ENCODE assay signal across 12 cellular contexts in genomic region chr17:78724999-78725398, GRCh38. TPM values are rescaled to one million over a fixed set of nuclear protein-coding genes. Genes with fewer than 3 reads are reported as not detected.
DNase-seq lines count a peak whose midpoint lies in the region; ATAC-seq and TF ChIP-seq lines count a peak whose summit lies in the region.
"Had no signal": no experiment of that assay in that cellular context is flagged by ENCODE, and none has a peak within 500 bp of the region (broad histone marks: within the 10 kb centered on the region; RNA-seq: fewer than 3 reads in every experiment).

No MANE protein-coding gene starts in this region.

- no peak overlapping the region for H3K14ac ChIP-seq in IMR-90 (replicated peaks; ENCODE audit: low read depth, low read length)

- H3K23ac ChIP-seq in IMR-90 (ENCODE audit: low read depth, low read length), result no peak overlapping the region

- 50% methylated on average over 2 of the region's 7 CpGs; no CpG with 5 or more reads in 1 of the 2 experiments for WGBS in IMR-90 (ENCODE audit: extremely low coverage in 2 of 2, insufficient read length in 1 of 2), 2 experiments

- no peak overlapping the region for H3K4ac ChIP-seq in IMR-90 (ENCODE audit: low read depth, low read length)

- H2BK15ac ChIP-seq in IMR-90 (ENCODE audit: low read depth, low read length), result no peak overlapping the region

- no TSS peak for BruUV-seq in IMR-90 (replicated peaks; lab: Mats Ljungman, UMichigan)

- peaks cover 22 to 43% of the 10 kb centered on the region in 2 experiments for H3K79me1 ChIP-seq in IMR-90 (ENCODE audit: low read depth in 1 of 2, low read length in 2 of 2)

- no peak overlapping the region for H2BK120ac ChIP-seq in IMR-90 (ENCODE audit: low read depth, low read length)

- TF ChIP-seq CTCF in CD8-positive, alpha-beta T cell (IDR thresholded peaks at IDR 0.05), result no peak
- TF ChIP-seq CTCF in IMR-90 (conservative IDR thresholded peaks at IDR 0.05; ENCODE audit: low read depth, low read length) (no peak), brain (conservative IDR thresholded peaks at IDR 0.05) (no peak), nephron progenitor cell (IDR thresholded peaks at IDR 0.05) (no peak)

- H3K27ac ChIP-seq in CD8-positive, alpha-beta T cell (ENCODE audit: low read depth, low read length), result peak overlapping the region; percentile 17
- H3K27ac ChIP-seq in IMR-90 (ENCODE audit: insufficient read depth, low read length) (no peak overlapping the region), SJCRH30 (no peak overlapping the region)
- H3K27ac ChIP-seq: brain microvascular endothelial cell, lower lobe of right lung had no signal

- no peak for DNase-seq in CD8-positive, alpha-beta T cell
- DNase-seq in IMR-90 (no peak), nephron progenitor cell (no peak), SJCRH30 (no peak), NCI-H146 treated with DMSO at 0.1 percent for 48 hours (lab: John Stamatoyannopoulos, UW; ENCODE audit: unreplicated experiment) (no peak)
- DNase-seq: brain microvascular endothelial cell, lower lobe of right lung, NCI-H2029 treated with DMSO at 0.1 percent for 48 hours, SW 1271 had no signal

- H3K4me1 Mint-ChIP-seq in CD8-positive, alpha-beta T cell (ENCODE audit: low read depth), result peaks cover 92% of the 10 kb centered on the region
- peaks cover 85% of the 10 kb centered on the region for H3K4me1 Mint-ChIP-seq in brain
- peaks cover 76% of the 10 kb centered on the region for H3K4me1 Mint-ChIP-seq in nephron progenitor cell

- H2AFZ ChIP-seq in IMR-90 (replicated peaks; ENCODE audit: low read length, poor library complexity), result no peak overlapping the region

- H3K4me1 ChIP-seq in CD8-positive, alpha-beta T cell (ENCODE audit: insufficient read depth, low read length), result peaks cover 97% of the 10 kb centered on the region
- H3K4me1 ChIP-seq in IMR-90 (ENCODE audit: control insufficient read depth, insufficient read depth, low read length) (peaks cover 19% of the 10 kb centered on the region), SJCRH30 (peaks cover 7% of the 10 kb centered on the region)

- H3K4me3 Mint-ChIP-seq in CD8-positive, alpha-beta T cell, result peak overlapping the region; percentile 73
- H3K4me3 Mint-ChIP-seq in brain, result peak overlapping the region; percentile 20 to 96 (median 39)
- H3K4me3 Mint-ChIP-seq in nephron progenitor cell, result peak overlapping the region; percentile 43

- peak overlapping the region; percentile 7 for H3K4me3 ChIP-seq in CD8-positive, alpha-beta T cell (ENCODE audit: low read depth, low read length)
- no peak overlapping the region for H3K4me3 ChIP-seq in IMR-90 (ENCODE audit: insufficient read depth, low read depth, low read length)
- H3K4me3 ChIP-seq in SJCRH30, result no peak overlapping the region
- H3K4me3 ChIP-seq: lower lobe of right lung had no signal

- no peak overlapping the region for H4K5ac ChIP-seq in IMR-90 (ENCODE audit: low read depth, low read length)

- no peaks in the 10 kb centered on the region for H3K27me3 ChIP-seq in CD8-positive, alpha-beta T cell (ENCODE audit: insufficient read depth, low read length)
- no peaks in the 10 kb centered on the region for H3K27me3 ChIP-seq in IMR-90 (ENCODE audit: control insufficient read depth, insufficient read depth, low read length)
- H3K27me3 ChIP-seq in SJCRH30, result no peaks in the 10 kb centered on the region
- H3K27me3 ChIP-seq: brain microvascular endothelial cell had no signal

- dilution Hi-C loops in IMR-90 (cut with HindIII; ENCODE audit: low sequenced_read_pairs, unreplicated experiment), result no loop called here

- no peak for ATAC-seq in CD8-positive, alpha-beta T cell
- ATAC-seq in IMR-90 (ENCODE audit: low read depth) (no peak), GM18520 (IDR thresholded peaks at IDR 0.05; ENCODE audit: unreplicated experiment) (no peak), HG03439 (IDR thresholded peaks at IDR 0.05; ENCODE audit: unreplicated experiment) (no peak)

- H3K4me2 ChIP-seq in IMR-90 (ENCODE audit: low read depth, low read length), result no peak overlapping the region

- H3K27me3 Mint-ChIP-seq in CD8-positive, alpha-beta T cell (ENCODE audit: low read depth), result no peaks in the 10 kb centered on the region
- H3K27me3 Mint-ChIP-seq in brain (peaks cover 8% of the 10 kb centered on the region), nephron progenitor cell (ENCODE audit: low read depth, poor library complexity) (no peaks in the 10 kb centered on the region)

- no peak overlapping the region for H2BK20ac ChIP-seq in IMR-90 (ENCODE audit: low read depth, low read length)

- no peak overlapping the region for H4K91ac ChIP-seq in IMR-90 (ENCODE audit: insufficient read depth, low read depth, low read length)

- H3K18ac ChIP-seq in IMR-90 (ENCODE audit: low read depth, low read length), result no peak overlapping the region

- peak overlapping the region; percentile 78 for H3K27ac Mint-ChIP-seq in CD8-positive, alpha-beta T cell
- H3K27ac Mint-ChIP-seq in brain (peak overlapping the region; percentile 94 to 100 (median 98)), nephron progenitor cell (peak overlapping the region; percentile 1)

- H3K36me3 ChIP-seq in CD8-positive, alpha-beta T cell (ENCODE audit: insufficient read depth, low read length), result no peaks in the 10 kb centered on the region
- no peaks in the 10 kb centered on the region for H3K36me3 ChIP-seq in IMR-90 (ENCODE audit: control insufficient read depth, insufficient read depth, low read length)
- H3K36me3 ChIP-seq in SJCRH30, result no peaks in the 10 kb centered on the region
- H3K36me3 ChIP-seq: brain microvascular endothelial cell had no signal

- H3K9me1 ChIP-seq in IMR-90 (ENCODE audit: insufficient read depth, low read length), result peaks cover 12% of the 10 kb centered on the region; the same call in 1 of the 2 replicates

- H4K8ac ChIP-seq in IMR-90 (ENCODE audit: low read depth in 2 of 2, low read length in 2 of 2), result no peak overlapping the region

- H4K20me1 ChIP-seq in IMR-90 (ENCODE audit: insufficient read depth, low read length), result peaks cover 37% of the 10 kb centered on the region

- H3K36me3 Mint-ChIP-seq in CD8-positive, alpha-beta T cell, result peaks cover 36% of the 10 kb centered on the region
- H3K36me3 Mint-ChIP-seq in brain (no peaks in the 10 kb centered on the region), nephron progenitor cell (ENCODE audit: low read depth) (no peaks in the 10 kb centered on the region)

- TF ChIP-seq POLR2A in IMR-90 (IDR thresholded peaks at IDR 0.05; ENCODE audit: low read depth, low read length), result no peak

- intact Hi-C loops in CD8-positive, alpha-beta T cell (cut with DNase I, micrococcal nuclease), result loop anchor here in 1 of 2 experiments (1.0 kb wide), 1 partner anchor 8 kb away; no protein-coding TSS in a partner anchor
- intact Hi-C loops in IMR-90 (cut with micrococcal nuclease), result loop anchor here (1.0 kb wide), 1 partner anchor 8 kb away; no protein-coding TSS in a partner anchor

- H2AK9ac ChIP-seq in IMR-90 (replicated peaks; ENCODE audit: low read depth, low read length, poor library complexity), result peak overlapping the region; percentile 60

- in situ Hi-C loops in IMR-90 (cut with MboI; ENCODE audit: low sequenced_read_pairs), result no loop called here

- no peaks in the 10 kb centered on the region for H3K9me3 ChIP-seq in CD8-positive, alpha-beta T cell (ENCODE audit: low read length)
- H3K9me3 ChIP-seq in IMR-90 (ENCODE audit: control insufficient read depth, insufficient read depth, low read length), result no peaks in the 10 kb centered on the region
- no peaks in the 10 kb centered on the region for H3K9me3 ChIP-seq in SJCRH30 (replicated peaks)
- H3K9me3 ChIP-seq: lower lobe of right lung had no signal

- no peak overlapping the region for H3K9ac ChIP-seq in IMR-90 (ENCODE audit: low read depth, low read length)

- TF ChIP-seq RAD21 in IMR-90 (IDR thresholded peaks at IDR 0.05; ENCODE audit: low read length), result no peak

- H3K9me3 Mint-ChIP-seq in CD8-positive, alpha-beta T cell, result no peaks in the 10 kb centered on the region
- H3K9me3 Mint-ChIP-seq in brain (no peaks in the 10 kb centered on the region), nephron progenitor cell (no peaks in the 10 kb centered on the region)

- no peak overlapping the region for H2BK5ac ChIP-seq in IMR-90 (ENCODE audit: low read depth, low read length, poor library complexity, severe bottlenecking)

- CTCF ChIA-PET in CD8-positive, alpha-beta T cell (lab: Charles Lee), result interaction anchor here (0.8 to 7.1 kb wide), 4 partner anchors 9 to 96 kb away, joined by 3 to 36 read pairs (median 6); no protein-coding TSS in a partner anchor
- CTCF ChIA-PET in IMR-90 (lab: Yijun Ruan, JAX), result no interaction called here

- POLR2A ChIA-PET in CD8-positive, alpha-beta T cell (lab: Charles Lee), result interaction anchor here (0.8 to 1.7 kb wide), 7 partner anchors 10 to 55 kb away, joined by 3 to 11 read pairs (median 4); no protein-coding TSS in a partner anchor
- POLR2A ChIA-PET in IMR-90 (lab: Charles Lee; ENCODE audit: unreplicated experiment), result no interaction called here

- H3K56ac ChIP-seq in IMR-90 (ENCODE audit: extremely low read depth, insufficient read depth, low read length), result no peak overlapping the region

- no peak overlapping the region for H2AK5ac ChIP-seq in IMR-90 (ENCODE audit: low read depth, low read length)

TF ChIP-seq in IMR-90, 13 proteins besides CTCF, POLR2A, EP300 and RAD21 (continues in another document):
- TF ChIP-seq MXI1 (IDR thresholded peaks at IDR 0.05; ENCODE audit: borderline replicate concordance, low read depth, low read length) (no peak), CHD1 (IDR thresholded peaks at IDR 0.05; ENCODE audit: low read depth, low read length) (no peak), RFX5 (IDR thresholded peaks at IDR 0.05; ENCODE audit: low read depth, low read length) (no peak), CEBPB (IDR thresholded peaks at IDR 0.05; ENCODE audit: low read depth, low read length) (no peak), SMC3 (IDR thresholded peaks at IDR 0.05; ENCODE audit: low read depth, low read length) (no peak), MAZ (IDR thresholded peaks at IDR 0.05; ENCODE audit: borderline replicate concordance, low read depth, low read length) (no peak), NFE2L2 (IDR thresholded peaks at IDR 0.05; ENCODE audit: low read depth, low read length) (no peak), RCOR1 (IDR thresholded peaks at IDR 0.05; ENCODE audit: insufficient replicate concordance, low read length) (no peak)

RNA-seq across cellular contexts. Expression of gene CYTH1, which starts 57.1 kb away (rescaled TPM):
- total RNA-seq in CD8-positive, alpha-beta T cell, result 100 to 1,000 TPM; 475 to 490 TPM
- total RNA-seq in IMR-90 (2012; rRNA removed), result 7.9 and 8.3 TPM in 2 replicates
- 10.1 and 12.4 TPM in 2 replicates for polyA plus RNA-seq in IMR-90 (2012; rRNA removed)
- polyA plus RNA-seq in IMR-90 (2012; cell fraction: cytosol; rRNA removed), result 6.2 and 9.0 TPM in 2 replicates
- polyA plus RNA-seq in IMR-90 (2012; cell fraction: nucleus; rRNA removed; ENCODE audit: low replicate concordance), result 46.8 and 57.8 TPM in 2 replicates
- 33.6 TPM for polyA plus RNA-seq in brain (ENCODE audit: insufficient read depth, low read depth, low replicate concordance)
- total RNA-seq in SJCRH30 (2014; rRNA removed; shearing (Covaris generic)), result 29.1 and 34.0 TPM in 2 replicates

Comparison
In these comparisons a context has a peak if more than half of its experiments do, and no peak if none do; other contexts are left out.
1. H3K27ac Mint-ChIP-seq: peak in every context shown above with its lines; median percentile 98 in brain; 78 in CD8-positive, alpha-beta T cell; 1 in nephron progenitor cell.
2. RNA of gene CYTH1, which starts 57.1 kb away (total RNA-seq): 475 to 490 TPM in CD8-positive, alpha-beta T cell; 29.1 to 34.0 TPM in SJCRH30 and 7.9 to 8.3 TPM in IMR-90; every median in the first group is over 10 times any median in the second.
3. Peak in every context shown above with its lines, with median percentiles within 50 percentile points of each other: H3K4me3 Mint-ChIP-seq.